In the genomic region with DNA sequence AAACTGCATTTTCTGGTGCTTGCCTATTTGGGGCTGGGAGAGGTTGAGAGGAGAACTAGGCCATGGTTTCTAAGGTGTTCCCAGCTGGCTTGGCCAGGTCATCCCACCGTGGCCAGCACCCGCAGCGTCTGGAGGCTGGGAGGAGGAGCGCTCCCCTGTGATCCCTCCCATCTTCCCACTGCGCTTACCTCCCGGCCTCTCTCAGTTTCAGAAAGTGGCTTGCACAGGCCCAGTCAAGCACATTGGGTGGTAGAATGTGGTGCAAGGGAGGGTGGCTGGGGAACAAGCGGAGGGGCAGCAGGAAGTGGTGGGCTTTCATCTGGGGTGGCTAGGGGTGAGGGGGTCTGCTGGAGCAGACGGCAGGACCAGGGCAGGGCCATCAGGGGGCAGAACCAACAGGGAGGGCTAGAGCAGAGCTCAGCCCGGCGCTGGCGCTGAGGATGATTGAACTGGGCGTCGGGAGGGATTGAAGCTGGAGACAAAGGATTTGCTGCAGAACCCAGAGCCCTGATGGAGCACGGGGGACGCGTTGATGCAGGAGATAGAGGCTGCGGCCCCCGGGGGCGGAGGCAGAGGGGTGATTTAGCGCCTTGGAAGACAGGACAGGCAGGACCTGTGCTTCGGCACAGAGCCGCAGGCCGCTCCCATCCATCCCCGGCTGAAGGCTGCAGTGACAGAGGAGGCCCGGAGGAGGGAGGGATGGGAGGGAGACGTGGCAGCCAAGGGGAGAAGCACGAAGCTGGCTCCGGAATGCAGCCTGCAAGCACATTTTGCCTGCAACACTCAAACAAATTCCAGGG, we compare ENCODE assay signal across 16 cellular contexts.
A peak's percentile ranks its signal among the peaks of the same experiment; 100 is the strongest.
DNase-seq lines count a peak whose midpoint lies in the region; ATAC-seq and TF ChIP-seq lines count a peak whose summit lies in the region.
"Had no signal": no experiment of that assay in that cellular context is flagged by ENCODE, and none has a peak within 500 bp of the region (broad histone marks: within the 10 kb centered on the region; RNA-seq: fewer than 3 reads in every experiment).

No MANE protein-coding gene starts in this region.

- H3K27ac Mint-ChIP-seq in CD14-positive monocyte, result no peak overlapping the region
- no peak overlapping the region for H3K27ac Mint-ChIP-seq in glutamatergic neuron (ENCODE audit: unreplicated experiment)
- no peak overlapping the region for H3K27ac Mint-ChIP-seq in osteocyte (ENCODE audit: unreplicated experiment)
- H3K27ac Mint-ChIP-seq: CD4-positive, CD25-positive, alpha-beta regulatory T cell had no signal

- no peak for TF ChIP-seq CTCF in CD14-positive monocyte (IDR thresholded peaks at IDR 0.05)
- TF ChIP-seq CTCF in glutamatergic neuron (IDR thresholded peaks at IDR 0.05; ENCODE audit: partially characterized antibody, unreplicated experiment), result no peak
- no peak for TF ChIP-seq CTCF in osteocyte (IDR thresholded peaks at IDR 0.05)

- peak; percentile 36 for DNase-seq in CD14-positive monocyte (ENCODE audit: low spot score)
- peak; percentile 36 for DNase-seq in glutamatergic neuron
- DNase-seq in osteocyte (ENCODE audit: extremely low spot score, unreplicated experiment), result peak; percentile 82
- DNase-seq in NCI-H774 (lab: John Stamatoyannopoulos, UW), result no peak
- DNase-seq in NCI-H526 (lab: John Stamatoyannopoulos, UW), result no peak
- DNase-seq in activated CD4-positive, alpha-beta T cell treated with anti-CD3 and anti-CD28 coated beads, Interleukin-2, amount 50 U/mL, for 4 hours, result no peak
- DNase-seq: activated CD4-positive, CD25-positive, alpha-beta regulatory T cell; activated T-cell treated with anti-CD3 and anti-CD28 coated beads, Interleukin-2, amount 50 U/mL, for 48 hours; CD4-positive, CD25-positive, alpha-beta regulatory T cell; NCI-H1694 treated with DMSO at 0.1 percent for 48 hours; stimulated activated CD4-positive, alpha-beta T cell treated with anti-CD3 and anti-CD28 coated beads, Interleukin-2, amount 100 ng/mL, for 48 hours; stimulated activated naive CD4-positive, alpha-beta T cell had no signal

- intact Hi-C loops in CD14-positive monocyte (cut with micrococcal nuclease), result no loop called here

- no peak for ATAC-seq in HG02840 (IDR thresholded peaks at IDR 0.05; ENCODE audit: low FRiP score, unreplicated experiment)

- H3K4me3 Mint-ChIP-seq in CD14-positive monocyte (no peak overlapping the region), glutamatergic neuron (ENCODE audit: unreplicated experiment) (no peak overlapping the region), osteocyte (ENCODE audit: unreplicated experiment) (no peak overlapping the region)
- H3K4me3 Mint-ChIP-seq: CD4-positive, CD25-positive, alpha-beta regulatory T cell had no signal

- H3K9me3 Mint-ChIP-seq in CD14-positive monocyte, result peaks cover 0 to 3% (median 0%) of the 10 kb centered on the region in 7 donors
- H3K9me3 Mint-ChIP-seq in glutamatergic neuron (ENCODE audit: unreplicated experiment), result no peaks in the 10 kb centered on the region
- H3K9me3 Mint-ChIP-seq in osteocyte (ENCODE audit: unreplicated experiment), result no peaks in the 10 kb centered on the region

- H3K36me3 Mint-ChIP-seq in CD14-positive monocyte (no peaks in the 10 kb centered on the region), glutamatergic neuron (ENCODE audit: unreplicated experiment) (no peaks in the 10 kb centered on the region), osteocyte (ENCODE audit: unreplicated experiment) (no peaks in the 10 kb centered on the region)
- H3K36me3 Mint-ChIP-seq: CD4-positive, CD25-positive, alpha-beta regulatory T cell had no signal

- H3K4me1 Mint-ChIP-seq in CD14-positive monocyte (no peaks in the 10 kb centered on the region), glutamatergic neuron (ENCODE audit: low read depth, unreplicated experiment) (peaks cover 18% of the 10 kb centered on the region), osteocyte (ENCODE audit: unreplicated experiment) (no peaks in the 10 kb centered on the region)
- H3K4me1 Mint-ChIP-seq: CD4-positive, CD25-positive, alpha-beta regulatory T cell had no signal

- peak overlapping the region; percentile 27 for H3K27ac ChIP-seq in angular gyrus (ENCODE audit: low read depth, low read length)
- H3K27ac ChIP-seq: brain microvascular endothelial cell, SK-N-MC had no signal

- H3K27me3 Mint-ChIP-seq in CD14-positive monocyte (ENCODE audit: low read depth in 3 of 3) (peaks cover 9 to 22% (median 12%) of the 10 kb centered on the region in 3 donors), glutamatergic neuron (ENCODE audit: unreplicated experiment) (peaks cover 7% of the 10 kb centered on the region), osteocyte (ENCODE audit: unreplicated experiment) (peaks cover 12% of the 10 kb centered on the region)

Comparison
In these comparisons a context has a peak if more than half of its experiments do, and no peak if none do; other contexts are left out.
1. DNase-seq: peak in CD14-positive monocyte (single experiment), glutamatergic neuron (single experiment) and osteocyte (single experiment); none in NCI-H774 (single experiment), NCI-H526 (0 of 2) and activated CD4-positive, alpha-beta T cell treated with anti-CD3 and anti-CD28 coated beads, Interleukin-2, amount 50 U/mL, for 4 hours (0 of 2).